1 cellular context compared by ENCODE assay signal in the genomic region with DNA sequence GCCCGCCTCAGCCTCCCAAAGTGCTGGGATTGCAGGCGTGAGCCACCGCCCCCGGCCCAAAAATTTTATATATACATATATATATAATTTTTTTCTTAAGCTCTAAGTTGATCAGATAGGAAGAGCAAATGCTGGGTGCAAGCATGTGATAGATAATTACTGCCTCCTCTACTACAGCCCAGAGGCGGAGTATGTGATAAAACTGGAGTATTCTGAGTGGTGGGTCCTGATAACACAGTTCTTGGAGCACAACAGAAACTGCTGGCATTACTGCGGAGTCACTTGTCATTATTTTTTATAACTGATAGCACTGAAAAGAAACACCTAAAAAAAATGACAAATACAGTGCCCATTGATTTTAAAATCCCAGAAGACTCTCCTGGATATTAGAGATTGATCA.
TF ChIP-seq lines count a peak whose summit lies in the region.

No MANE protein-coding gene starts in this region.

TF ChIP-seq in K562, 482 proteins besides CTCF, POLR2A, EP300 and RAD21 (continued from another document and continues in another):
- TF ChIP-seq NCOA6 (IDR thresholded peaks at IDR 0.05) (no peak), HBP1 (CRISPR knock-in tag; IDR thresholded peaks at IDR 0.05) (peak; percentile 37; the same call in 1 of the 2 replicates), CEBPZ (IDR thresholded peaks at IDR 0.05; ENCODE audit: borderline replicate concordance, low read depth, low read length) (no peak), YBX1 (IDR thresholded peaks at IDR 0.05) (no peak), E2F1 (CRISPR knock-in tag; IDR thresholded peaks at IDR 0.05) (no peak), TCF7 (IDR thresholded peaks at IDR 0.05; ENCODE audit: borderline replicate concordance) (no peak), MAZ (CRISPR knock-in tag; conservative IDR thresholded peaks at IDR 0.05 in 1 of 2, IDR thresholded peaks at IDR 0.05 in 1 of 2) (peak in 1 of 2 experiments; percentile 52; a peak in 2 of 4 replicates), XRCC5 (IDR thresholded peaks at IDR 0.05; ENCODE audit: low read depth, low read length) (no peak), ZNF512 (tag; IDR thresholded peaks at IDR 0.05) (no peak), DPF2 (IDR thresholded peaks at IDR 0.05) (peak; percentile 98), JUND (IDR thresholded peaks at IDR 0.05; ENCODE audit: borderline replicate concordance, low read depth, low read length) (peak; percentile 77; the same call in 1 of the 2 replicates), JUND (tag; IDR thresholded peaks at IDR 0.05; ENCODE audit: borderline replicate concordance, low read depth, low read length) (no peak; the same call in 2 of the 3 replicates), RBM15 (IDR thresholded peaks at IDR 0.05; ENCODE audit: insufficient read depth, low read length) (no peak), ZSCAN29 (IDR thresholded peaks at IDR 0.05) (no peak), MYC (IDR thresholded peaks at IDR 0.05; ENCODE audit: low read depth, low read length) (peak; percentile 64; the same call in 1 of the 2 replicates), MYC (CRISPR knock-in tag; IDR thresholded peaks at IDR 0.05; ENCODE audit: borderline replicate concordance, low read depth) (no peak), ZNF3 (CRISPR knock-in tag; IDR thresholded peaks at IDR 0.05) (no peak), PTRF (tag; IDR thresholded peaks at IDR 0.05) (no peak), NRF1 (conservative IDR thresholded peaks at IDR 0.05 in 1 of 2, IDR thresholded peaks at IDR 0.05 in 1 of 2) (no peak), TAF7 (tag; IDR thresholded peaks at IDR 0.05) (no peak), SAFB2 (IDR thresholded peaks at IDR 0.05; ENCODE audit: borderline replicate concordance, low read depth, low read length, severe bottlenecking) (no peak), HSF4 (CRISPR knock-in tag; IDR thresholded peaks at IDR 0.05; ENCODE audit: borderline replicate concordance) (no peak), TARDBP (IDR thresholded peaks at IDR 0.05) (no peak), ZNF133 (CRISPR knock-in tag; IDR thresholded peaks at IDR 0.05) (no peak), DDX20 (tag; IDR thresholded peaks at IDR 0.05; ENCODE audit: low read depth) (no peak), SMARCB1 (IDR thresholded peaks at IDR 0.05; ENCODE audit: insufficient read length, low read depth) (no peak), MLLT1 (IDR thresholded peaks at IDR 0.05) (no peak), CREB1 (IDR thresholded peaks at IDR 0.05) (0 out of 2 replicates have a peak, but pooled peaks have one; percentile 23), CREB1 (CRISPR knock-in tag; IDR thresholded peaks at IDR 0.05) (no peak), ZBTB1 (CRISPR knock-in tag; IDR thresholded peaks at IDR 0.05; ENCODE audit: borderline replicate concordance, low read depth) (no peak), PHB (CRISPR knock-in tag; IDR thresholded peaks at IDR 0.05) (no peak), SMARCE1 (IDR thresholded peaks at IDR 0.05) (peak; percentile 95), ATF7 (IDR thresholded peaks at IDR 0.05) (peak; percentile 16; the same call in 1 of the 2 replicates)
- TF ChIP-seq, protein P1, sequence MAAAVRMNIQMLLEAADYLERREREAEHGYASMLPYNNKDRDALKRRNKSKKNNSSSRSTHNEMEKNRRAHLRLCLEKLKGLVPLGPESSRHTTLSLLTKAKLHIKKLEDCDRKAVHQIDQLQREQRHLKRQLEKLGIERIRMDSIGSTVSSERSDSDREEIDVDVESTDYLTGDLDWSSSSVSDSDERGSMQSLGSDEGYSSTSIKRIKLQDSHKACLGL (CRISPR knock-in tag; IDR thresholded peaks at IDR 0.05; ENCODE audit: borderline replicate concordance, poor library complexity, severe bottlenecking), result no peak
- TF ChIP-seq, protein P2, sequence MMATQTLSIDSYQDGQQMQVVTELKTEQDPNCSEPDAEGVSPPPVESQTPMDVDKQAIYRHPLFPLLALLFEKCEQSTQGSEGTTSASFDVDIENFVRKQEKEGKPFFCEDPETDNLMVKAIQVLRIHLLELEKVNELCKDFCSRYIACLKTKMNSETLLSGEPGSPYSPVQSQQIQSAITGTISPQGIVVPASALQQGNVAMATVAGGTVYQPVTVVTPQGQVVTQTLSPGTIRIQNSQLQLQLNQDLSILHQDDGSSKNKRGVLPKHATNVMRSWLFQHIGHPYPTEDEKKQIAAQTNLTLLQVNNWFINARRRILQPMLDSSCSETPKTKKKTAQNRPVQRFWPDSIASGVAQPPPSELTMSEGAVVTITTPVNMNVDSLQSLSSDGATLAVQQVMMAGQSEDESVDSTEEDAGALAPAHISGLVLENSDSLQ (IDR thresholded peaks at IDR 0.05), result no peak; the same call in 1 of the 2 replicates
- TF ChIP-seq, protein P3, sequence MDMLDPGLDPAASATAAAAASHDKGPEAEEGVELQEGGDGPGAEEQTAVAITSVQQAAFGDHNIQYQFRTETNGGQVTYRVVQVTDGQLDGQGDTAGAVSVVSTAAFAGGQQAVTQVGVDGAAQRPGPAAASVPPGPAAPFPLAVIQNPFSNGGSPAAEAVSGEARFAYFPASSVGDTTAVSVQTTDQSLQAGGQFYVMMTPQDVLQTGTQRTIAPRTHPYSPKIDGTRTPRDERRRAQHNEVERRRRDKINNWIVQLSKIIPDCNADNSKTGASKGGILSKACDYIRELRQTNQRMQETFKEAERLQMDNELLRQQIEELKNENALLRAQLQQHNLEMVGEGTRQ (CRISPR knock-in tag; IDR thresholded peaks at IDR 0.05), result no peak
- TF ChIP-seq, protein P4, sequence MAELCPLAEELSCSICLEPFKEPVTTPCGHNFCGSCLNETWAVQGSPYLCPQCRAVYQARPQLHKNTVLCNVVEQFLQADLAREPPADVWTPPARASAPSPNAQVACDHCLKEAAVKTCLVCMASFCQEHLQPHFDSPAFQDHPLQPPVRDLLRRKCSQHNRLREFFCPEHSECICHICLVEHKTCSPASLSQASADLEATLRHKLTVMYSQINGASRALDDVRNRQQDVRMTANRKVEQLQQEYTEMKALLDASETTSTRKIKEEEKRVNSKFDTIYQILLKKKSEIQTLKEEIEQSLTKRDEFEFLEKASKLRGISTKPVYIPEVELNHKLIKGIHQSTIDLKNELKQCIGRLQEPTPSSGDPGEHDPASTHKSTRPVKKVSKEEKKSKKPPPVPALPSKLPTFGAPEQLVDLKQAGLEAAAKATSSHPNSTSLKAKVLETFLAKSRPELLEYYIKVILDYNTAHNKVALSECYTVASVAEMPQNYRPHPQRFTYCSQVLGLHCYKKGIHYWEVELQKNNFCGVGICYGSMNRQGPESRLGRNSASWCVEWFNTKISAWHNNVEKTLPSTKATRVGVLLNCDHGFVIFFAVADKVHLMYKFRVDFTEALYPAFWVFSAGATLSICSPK (IDR thresholded peaks at IDR 0.05; ENCODE audit: borderline replicate concordance), result no peak
- TF ChIP-seq, protein P5, sequence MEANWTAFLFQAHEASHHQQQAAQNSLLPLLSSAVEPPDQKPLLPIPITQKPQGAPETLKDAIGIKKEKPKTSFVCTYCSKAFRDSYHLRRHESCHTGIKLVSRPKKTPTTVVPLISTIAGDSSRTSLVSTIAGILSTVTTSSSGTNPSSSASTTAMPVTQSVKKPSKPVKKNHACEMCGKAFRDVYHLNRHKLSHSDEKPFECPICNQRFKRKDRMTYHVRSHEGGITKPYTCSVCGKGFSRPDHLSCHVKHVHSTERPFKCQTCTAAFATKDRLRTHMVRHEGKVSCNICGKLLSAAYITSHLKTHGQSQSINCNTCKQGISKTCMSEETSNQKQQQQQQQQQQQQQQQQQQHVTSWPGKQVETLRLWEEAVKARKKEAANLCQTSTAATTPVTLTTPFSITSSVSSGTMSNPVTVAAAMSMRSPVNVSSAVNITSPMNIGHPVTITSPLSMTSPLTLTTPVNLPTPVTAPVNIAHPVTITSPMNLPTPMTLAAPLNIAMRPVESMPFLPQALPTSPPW (CRISPR knock-in tag; IDR thresholded peaks at IDR 0.05), result peak; percentile 52; the same call in 1 of the 2 replicates
- TF ChIP-seq, protein P6, sequence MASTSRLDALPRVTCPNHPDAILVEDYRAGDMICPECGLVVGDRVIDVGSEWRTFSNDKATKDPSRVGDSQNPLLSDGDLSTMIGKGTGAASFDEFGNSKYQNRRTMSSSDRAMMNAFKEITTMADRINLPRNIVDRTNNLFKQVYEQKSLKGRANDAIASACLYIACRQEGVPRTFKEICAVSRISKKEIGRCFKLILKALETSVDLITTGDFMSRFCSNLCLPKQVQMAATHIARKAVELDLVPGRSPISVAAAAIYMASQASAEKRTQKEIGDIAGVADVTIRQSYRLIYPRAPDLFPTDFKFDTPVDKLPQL (IDR thresholded peaks at IDR 0.05; ENCODE audit: extremely low read depth, insufficient read length), result no peak
